8 cellular contexts compared by ENCODE assay signal in the genomic region with DNA sequence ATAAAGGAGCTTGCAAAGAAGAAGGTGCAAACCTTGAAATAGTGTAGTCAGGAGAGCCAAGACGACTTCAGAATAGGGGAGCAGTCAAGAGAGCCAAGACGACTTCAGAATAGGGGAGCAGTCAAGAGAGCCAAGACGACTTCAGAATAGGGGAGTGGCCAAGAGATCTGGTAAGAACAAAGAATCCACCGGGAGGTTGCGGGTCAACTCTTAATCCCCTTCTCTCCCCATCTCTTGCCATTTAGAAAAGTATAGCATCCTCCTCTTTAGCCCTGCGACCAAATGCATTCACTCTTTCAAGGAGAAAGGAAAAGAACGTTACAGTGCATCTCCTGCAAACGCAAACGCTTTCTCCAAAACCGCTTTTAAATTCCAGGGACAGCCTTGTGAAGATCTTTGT. TPM values are rescaled to one million over a fixed set of nuclear protein-coding genes. Genes with fewer than 3 reads are reported as not detected.
A peak's percentile ranks its signal among the peaks of the same experiment; 100 is the strongest.
DNase-seq lines count a peak whose midpoint lies in the region; ATAC-seq and TF ChIP-seq lines count a peak whose summit lies in the region.

No MANE protein-coding gene starts in this region.

- no peaks in the 10 kb centered on the region; the same call in 1 of the 2 replicates for H3F3A ChIP-seq in Loucy (ENCODE audit: low read depth)

- no peaks in the 10 kb centered on the region for H3K27me3 Mint-ChIP-seq in naive B cell

- H3K27ac ChIP-seq in C4-2B, result peak overlapping the region; percentile 85
- H3K27ac ChIP-seq in coronary artery, result peak overlapping the region; percentile 36 to 88

- H3K4me3 ChIP-seq in Loucy (ENCODE audit: low read length, poor library complexity, severe bottlenecking) (peak overlapping the region; percentile 96), coronary artery (peak overlapping the region; percentile 91)

- peak overlapping the region; percentile 88 for H3K4me2 ChIP-seq in Loucy (ENCODE audit: low read depth, low read length, poor library complexity, severe bottlenecking)

- H3K4me1 ChIP-seq in Loucy (ENCODE audit: insufficient read depth, low read length, poor library complexity, severe bottlenecking), result peaks cover 26% of the 10 kb centered on the region

- H3K79me2 ChIP-seq in Loucy (ENCODE audit: insufficient read depth, low read length), result peaks cover 28% of the 10 kb centered on the region

- H2AFZ ChIP-seq in Loucy (ENCODE audit: low read length), result peak overlapping the region; percentile 94

- no peaks in the 10 kb centered on the region for H4K20me1 ChIP-seq in Loucy (ENCODE audit: insufficient read depth, low read length, poor library complexity, severe bottlenecking)

- H3K4me1 Mint-ChIP-seq in naive B cell, result peaks cover 28 to 39% (median 29%) of the 10 kb centered on the region in 3 donors

- H3K9me3 Mint-ChIP-seq in naive B cell, result no peaks in the 10 kb centered on the region

- H3K9me2 ChIP-seq in Loucy (replicated peaks; ENCODE audit: low read depth, low read length), result no peaks in the 10 kb centered on the region

- peak overlapping the region; percentile 95 for H3K9ac ChIP-seq in Loucy (ENCODE audit: low read depth, low read length, poor library complexity, severe bottlenecking)

- peaks cover 14 to 15% of the 10 kb centered on the region in 2 donors for H3K36me3 Mint-ChIP-seq in naive B cell

- ATAC-seq in naive B cell (ENCODE audit: low read depth in 2 of 2) (no peak), HG03342 (IDR thresholded peaks at IDR 0.05; ENCODE audit: unreplicated experiment) (no peak), GM19397 (IDR thresholded peaks at IDR 0.05; ENCODE audit: unreplicated experiment) (no peak)

- no peaks in the 10 kb centered on the region for H3K9me3 ChIP-seq in Loucy (ENCODE audit: insufficient read depth, low read depth, low read length)

- H3K27me3 ChIP-seq in Loucy (ENCODE audit: insufficient read depth, low read length, poor library complexity, severe bottlenecking), result no peaks in the 10 kb centered on the region

- H3K36me3 ChIP-seq in Loucy (ENCODE audit: insufficient read depth, low read length), result no peaks in the 10 kb centered on the region

- TF ChIP-seq CTCF in C4-2B (conservative IDR thresholded peaks at IDR 0.05), result no peak
- no peak for TF ChIP-seq CTCF in Loucy (conservative IDR thresholded peaks at IDR 0.05; ENCODE audit: low read length)
- no peak for TF ChIP-seq CTCF in coronary artery (IDR thresholded peaks at IDR 0.05)

- peak overlapping the region; percentile 90 to 98 (median 94) for H3K4me3 Mint-ChIP-seq in naive B cell

- DNase-seq in coronary artery (ENCODE audit: low spot score) (no peak), naive B cell (no peak), nucleus accumbens (lab: John Stamatoyannopoulos, UW) (no peak), NOMO-1 treated with DMSO at 0.1 percent for 48 hours (lab: John Stamatoyannopoulos, UW; ENCODE audit: unreplicated experiment) (no peak)

- H3K27ac Mint-ChIP-seq in naive B cell, result peak overlapping the region in 5 of 6 donors; percentile 60 to 89 (median 82)

RNA-seq across cellular contexts. Expression of a gene that starts 0.7 kb away (rescaled TPM):
- 1 to 10 TPM; 2.2 to 8.3 (median 5.9) TPM for polyA plus RNA-seq in naive B cell (ENCODE audit: low read depth in 6 of 6)

RNA-seq across cellular contexts. Expression of a gene that starts 0.8 kb away (rescaled TPM):
- polyA plus RNA-seq in naive B cell (ENCODE audit: low read depth in 6 of 6), result 1 to 10 TPM in 5 of 6 donors, not detected in 1; 1.1 to 3.7 (median 1.9) TPM
